ENCODE assay signal across 11 cellular contexts in genomic region chr1:212482352-212483153, GRCh38. TPM values are rescaled to one million over a fixed set of nuclear protein-coding genes. Genes with fewer than 3 reads are reported as not detected.
DNase-seq lines count a peak whose midpoint lies in the region; ATAC-seq, FAIRE-seq and TF ChIP-seq lines count a peak whose summit lies in the region.
"Had no signal": no experiment of that assay in that cellular context is flagged by ENCODE, and none has a peak within 500 bp of the region (broad histone marks: within the 10 kb centered on the region; RNA-seq: fewer than 3 reads in every experiment).

No MANE protein-coding gene starts in this region.

- H3K9me2 ChIP-seq in OCI-LY7 (ENCODE audit: insufficient read depth, low read length), result no peaks in the 10 kb centered on the region

- DNase-seq in Daoy (ENCODE audit: low read depth) (peak; percentile 90), RPMI7951 (ENCODE audit: low read depth) (peak; percentile 94), epithelial cell of prostate (ENCODE audit: low read depth, low spot score) (no peak), sciatic nerve (ENCODE audit: low spot score) (no peak), DMS 273 (lab: John Stamatoyannopoulos, UW; ENCODE audit: unreplicated experiment) (no peak), OCI-LY7 (ENCODE audit: low spot score) (no peak), HepG2 (ENCODE audit: low spot score) (no peak)
- DNase-seq: activated gamma-delta T cell treated with Interleukin-2 at 50 U/mL for 16 hours, gastrocnemius medialis, NCI-H2029 treated with DMSO at 0.1 percent for 48 hours had no signal

- H3K27me3 ChIP-seq in HepG2 (ENCODE audit: control insufficient read depth in 1 of 2, insufficient read depth in 2 of 2, low read length in 2 of 2), result peaks cover 2 to 24% of the 10 kb centered on the region in 2 experiments; a peak in 1 of 5 replicates
- H3K27me3 ChIP-seq: gastrocnemius medialis had no signal

- TF ChIP-seq EP300 in HepG2 (IDR thresholded peaks at IDR 0.05; ENCODE audit: low read depth in 2 of 2, low read length in 2 of 2), result no peak
- no peak for TF ChIP-seq EP300 in HepG2 (CRISPR knock-in tag; IDR thresholded peaks at IDR 0.05; ENCODE audit: borderline replicate concordance)

- no peaks in the 10 kb centered on the region for H3K4me1 ChIP-seq in OCI-LY7 (ENCODE audit: insufficient read depth, low read length, poor library complexity, severe bottlenecking)
- H3K4me1 ChIP-seq in HepG2 (ENCODE audit: insufficient read depth, low read length), result peaks cover 20% of the 10 kb centered on the region
- H3K4me1 ChIP-seq: gastrocnemius medialis had no signal

- H3K27ac ChIP-seq in epithelial cell of prostate (peak overlapping the region; percentile 10), OCI-LY7 (ENCODE audit: low read depth, low read length, poor library complexity, severe bottlenecking) (no peak overlapping the region), HepG2 (ENCODE audit: extremely low read length, insufficient read depth, low read length) (no peak overlapping the region)
- H3K27ac ChIP-seq: gastrocnemius medialis had no signal

- no peaks in the 10 kb centered on the region for H3K9me3 ChIP-seq in OCI-LY7 (ENCODE audit: low read length)
- H3K9me3 ChIP-seq in HepG2 (ENCODE audit: low read length), result no peaks in the 10 kb centered on the region
- H3K9me3 ChIP-seq: gastrocnemius medialis had no signal

- intact Hi-C loops in sciatic nerve (cut with DNase I) (no loop called here), OCI-LY7 (cut with micrococcal nuclease; ENCODE audit: unreplicated experiment) (no loop called here), HepG2 (cut with micrococcal nuclease; ENCODE audit: unreplicated experiment) (loop anchor here (2.0 to 10.0 kb wide), 2 partner anchors 82 to 146 kb away; no protein-coding TSS in a partner anchor)

- CTCF ChIA-PET in OCI-LY7 (lab: Charles Lee; ENCODE audit: unreplicated experiment) (no interaction called here), HepG2 (lab: Yijun Ruan, JAX; ENCODE audit: low intra/inter-chr PET ratio, low total read pairs) (no interaction called here)

- TF ChIP-seq POLR2A in HepG2 (IDR thresholded peaks at IDR 0.05; ENCODE audit: insufficient read depth in 1 of 2, low read depth in 2 of 2, low read length in 2 of 2), result no peak

- no peak overlapping the region for H2AFZ ChIP-seq in OCI-LY7 (ENCODE audit: low read length)
- no peak overlapping the region for H2AFZ ChIP-seq in HepG2 (ENCODE audit: low read length)

- BruUV-seq in OCI-LY7 (replicated peaks; lab: Mats Ljungman, UMichigan), result no TSS peak
- no TSS peak for BruUV-seq in HepG2 (replicated peaks; lab: Mats Ljungman, UMichigan)

- in situ Hi-C loops in HepG2 (cut with HindIII; ENCODE audit: extremely low pct_ligation_motif_present, low pct_unique_long_range_greater_than_20kb), result no loop called here

- ATAC-seq in sciatic nerve (peak; percentile 23), HG02973 (IDR thresholded peaks at IDR 0.05; ENCODE audit: unreplicated experiment) (no peak), HepG2 (no peak)

- H3K4me2 ChIP-seq in OCI-LY7 (ENCODE audit: low read length), result no peak overlapping the region
- no peak overlapping the region for H3K4me2 ChIP-seq in HepG2 (ENCODE audit: low read depth, low read length)

- POLR2A ChIA-PET in OCI-LY7 (lab: Charles Lee), result interaction anchor here (0.6 kb wide), 1 partner anchor 515 kb away, joined by 3 read pairs; no protein-coding TSS in a partner anchor
- POLR2A ChIA-PET in HepG2 (lab: Yijun Ruan, JAX), result no interaction called here

- FAIRE-seq in HepG2 (lab: Jason Lieb, UNC), result no peak

- no peak overlapping the region for H3K9ac ChIP-seq in HepG2 (ENCODE audit: insufficient read depth, low read depth, low read length)

- H3K79me2 ChIP-seq in OCI-LY7 (ENCODE audit: insufficient read depth, low read depth, low read length) (no peaks in the 10 kb centered on the region), HepG2 (ENCODE audit: insufficient read depth, low read length) (no peaks in the 10 kb centered on the region)

- H3K36me3 ChIP-seq in OCI-LY7 (ENCODE audit: insufficient read depth, low read length) (no peaks in the 10 kb centered on the region), HepG2 (replicated peaks in 1 of 2; ENCODE audit: control insufficient read depth in 1 of 2, insufficient read depth in 2 of 2, low read length in 2 of 2) (no peaks in the 10 kb centered on the region)
- H3K36me3 ChIP-seq: gastrocnemius medialis had no signal

- no peaks in the 10 kb centered on the region for H4K20me1 ChIP-seq in OCI-LY7 (ENCODE audit: insufficient read depth, low read length)
- no peaks in the 10 kb centered on the region for H4K20me1 ChIP-seq in HepG2 (ENCODE audit: insufficient read depth, low read length)

- TF ChIP-seq RAD21 in HepG2 (CRISPR knock-in tag; IDR thresholded peaks at IDR 0.05), result no peak

- TF ChIP-seq CTCF in OCI-LY7 (conservative IDR thresholded peaks at IDR 0.05; ENCODE audit: low read length) (no peak), HepG2 (CRISPR knock-in tag; IDR thresholded peaks at IDR 0.05) (no peak)

- H3K4me3 ChIP-seq in OCI-LY7 (ENCODE audit: low read depth, low read length, poor library complexity, severe bottlenecking) (no peak overlapping the region), HepG2 (replicated peaks in 1 of 3; ENCODE audit: insufficient read depth in 1 of 3, low read depth in 2 of 3, low read length in 3 of 3) (no peak overlapping the region)
- H3K4me3 ChIP-seq: gastrocnemius medialis had no signal

- WGBS in HepG2 (ENCODE audit: low lambda C conversion rate), result 60% methylated on average over 6 of the region's 7 CpGs

TF ChIP-seq in HepG2, 621 proteins besides CTCF, POLR2A, EP300 and RAD21 (continues in another document):
- no peak for TF ChIP-seq GATA4 (IDR thresholded peaks at IDR 0.05; ENCODE audit: borderline replicate concordance, low read depth)
- TF ChIP-seq ISL2 (CRISPR knock-in tag; IDR thresholded peaks at IDR 0.05), result no peak
- TF ChIP-seq CHD4 (IDR thresholded peaks at IDR 0.05; ENCODE audit: borderline replicate concordance, low read length), result no peak
- no peak for TF ChIP-seq ARNT (IDR thresholded peaks at IDR 0.05)
- TF ChIP-seq PRPF4 (IDR thresholded peaks at IDR 0.05; ENCODE audit: low read depth, low read length, poor library complexity, severe bottlenecking), result no peak
- TF ChIP-seq SALL1 (CRISPR knock-in tag; IDR thresholded peaks at IDR 0.05), result no peak
- TF ChIP-seq ZNF362 (CRISPR knock-in tag; IDR thresholded peaks at IDR 0.05; ENCODE audit: borderline replicate concordance), result no peak
- no peak for TF ChIP-seq NPAS2 (CRISPR knock-in tag; IDR thresholded peaks at IDR 0.05; ENCODE audit: borderline replicate concordance)

RNA-seq across cellular contexts. Expression of gene NENF, which starts 49.8 kb away (rescaled TPM):
- 77.8 and 85.5 TPM in 2 replicates for total RNA-seq in Daoy (2014; rRNA removed; shearing (Covaris generic))
- total RNA-seq in RPMI7951 (2014; rRNA removed; shearing (Covaris generic)), result 52.7 and 54.1 TPM in 2 replicates
- total RNA-seq in sciatic nerve, result 65.8 TPM
- 12.9 and 15.5 TPM in 2 replicates for total RNA-seq in OCI-LY7 (2014; rRNA removed; shearing (Covaris generic))
- 12.7 and 15.0 TPM in 2 replicates for total RNA-seq in OCI-LY7 (2022)
- total RNA-seq in HepG2 (2016; rRNA removed; fragmentation: Illumina TruSeq; extraction: Trizol), result 24.7 and 40.4 TPM in 2 replicates
- total RNA-seq in HepG2 (2016; cell fraction: cytosol; rRNA removed; fragmentation: Illumina TruSeq; extraction: Trizol; ENCODE audit: low read depth), result 135 and 145 TPM in 2 replicates
- 21.2 and 39.7 TPM in 2 replicates for total RNA-seq in HepG2 (2016; cell fraction: insoluble cytoplasmic fraction; rRNA removed; fragmentation: Illumina TruSeq; extraction: Trizol)
- total RNA-seq in HepG2 (2016; cell fraction: membrane; rRNA removed; fragmentation: Illumina TruSeq; extraction: Trizol), result 87.8 and 107 TPM in 2 replicates
- total RNA-seq in HepG2 (2016; cell fraction: nucleus; rRNA removed; fragmentation: Illumina TruSeq; extraction: Trizol), result 20.0 and 22.0 TPM in 2 replicates
- 28.7 and 31.7 TPM in 2 replicates for polyA plus RNA-seq in HepG2 (2011; rRNA removed)
- polyA plus RNA-seq in HepG2 (2011; cell fraction: cytosol; rRNA removed), result 20.5 and 29.5 TPM in 2 replicates
- polyA plus RNA-seq in HepG2 (2011; cell fraction: nucleus; rRNA removed), result 8.0 and 8.1 TPM in 2 replicates
- polyA plus RNA-seq in HepG2 (2012), result 19.9 and 23.4 TPM in 2 replicates
- polyA plus RNA-seq in HepG2 (2016; cell fraction: cytosol; fragmentation: Illumina TruSeq; extraction: Trizol; ENCODE audit: low read depth), result 165 and 182 TPM in 2 replicates
- polyA plus RNA-seq in HepG2 (2016; cell fraction: insoluble cytoplasmic fraction; fragmentation: Illumina TruSeq; extraction: Trizol; ENCODE audit: low read depth), result 25.7 and 28.8 TPM in 2 replicates
- polyA plus RNA-seq in HepG2 (2016; cell fraction: membrane; fragmentation: Illumina TruSeq; extraction: Trizol; ENCODE audit: low read depth), result 91.1 and 106 TPM in 2 replicates
- 29.8 and 38.4 TPM in 2 replicates for polyA plus RNA-seq in HepG2 (2016; cell fraction: nucleus; fragmentation: Illumina TruSeq; extraction: Trizol; ENCODE audit: insufficient read depth, low read depth)
- polyA minus RNA-seq in HepG2 (2011; rRNA and poly(A)+ RNA removed; ENCODE audit: low replicate concordance), result 8.3 and 24.3 TPM in 2 replicates
- 6.0 and 6.8 TPM in 2 replicates for polyA minus RNA-seq in HepG2 (2011; cell fraction: cytosol; rRNA and poly(A)+ RNA removed)
- polyA minus RNA-seq in HepG2 (2011; cell fraction: nucleus; rRNA and poly(A)+ RNA removed), result 2.5 and 3.5 TPM in 2 replicates

Comparison
In these comparisons a context has a peak if more than half of its experiments do, and no peak if none do; other contexts are left out.
1. DNase-seq: peak in Daoy (single experiment) and RPMI7951 (single experiment); none in epithelial cell of prostate (single experiment), sciatic nerve (single experiment), DMS 273 (single experiment), OCI-LY7 (single experiment) and HepG2 (single experiment).